9 cellular contexts compared by ENCODE assay signal in genomic region chr1:230869499-230869898, GRCh38. TPM values are rescaled to one million over a fixed set of nuclear protein-coding genes. Genes with fewer than 3 reads are reported as not detected.
A peak's percentile ranks its signal among the peaks of the same experiment; 100 is the strongest.
DNase-seq lines count a peak whose midpoint lies in the region; ATAC-seq, FAIRE-seq and TF ChIP-seq lines count a peak whose summit lies in the region.
"Had no signal": no experiment of that assay in that cellular context is flagged by ENCODE, and none has a peak within 500 bp of the region (broad histone marks: within the 10 kb centered on the region; RNA-seq: fewer than 3 reads in every experiment).

No MANE protein-coding gene starts in this region.

- no peaks in the 10 kb centered on the region for H3K9me3 ChIP-seq in spleen
- H3K9me3 ChIP-seq in pancreas = no peaks in the 10 kb centered on the region

- POLR2A ChIA-PET in activated CD4-positive, alpha-beta memory T cell treated with anti-CD3 and anti-CD28 coated beads for 36 hours (lab: Charles Lee) = no interaction called here

- no peak for TF ChIP-seq POLR2A in spleen (IDR thresholded peaks at IDR 0.05)

- no peaks in the 10 kb centered on the region for H3K36me3 Mint-ChIP-seq in activated CD4-positive, alpha-beta memory T cell treated with anti-CD3 and anti-CD28 coated beads for 36 hours

- H3K4me3 ChIP-seq in iPS-11a (ENCODE audit: low read depth, low read length) (peak overlapping the region; percentile 42), spleen (peak overlapping the region in 1 of 8 donors; percentile 81), pancreas (no peak overlapping the region)

- H3K27me3 ChIP-seq in spleen (replicated peaks in 1 of 7) (peaks cover 0 to 55% (median 0%) of the 10 kb centered on the region in 7 donors), pancreas (no peaks in the 10 kb centered on the region)

- peak overlapping the region; percentile 41 for H3K4me3 Mint-ChIP-seq in activated CD4-positive, alpha-beta memory T cell treated with anti-CD3 and anti-CD28 coated beads for 36 hours

- peaks cover 24% of the 10 kb centered on the region for H3K27me3 Mint-ChIP-seq in activated CD4-positive, alpha-beta memory T cell treated with anti-CD3 and anti-CD28 coated beads for 36 hours

- no peak for TF ChIP-seq CTCF in spleen (IDR thresholded peaks at IDR 0.05 in 8 of 11, conservative IDR thresholded peaks at IDR 0.05 in 3 of 11)
- no peak for TF ChIP-seq CTCF in pancreas (IDR thresholded peaks at IDR 0.05)

- FAIRE-seq in pancreas (lab: Jason Lieb, UNC) = no peak

- WGBS in spleen, 5 donors = 72 to 81% (median 77%) methylated on average over 4 of the region's 4 CpGs
- 81% methylated on average over 4 of the region's 4 CpGs for WGBS in pancreas, 2 donors

- no peak for ATAC-seq in pancreas

- no peaks in the 10 kb centered on the region for H3K9me3 Mint-ChIP-seq in activated CD4-positive, alpha-beta memory T cell treated with anti-CD3 and anti-CD28 coated beads for 36 hours
- H3K9me3 Mint-ChIP-seq: dendritic cell treated with granulocyte-macrophage colony-stimulating factor and Interleukin-4, amounts not matched to agents 40 ng/mL and 50 ng/mL, for 4 days had no signal

- peaks cover 21% of the 10 kb centered on the region for H3K4me1 Mint-ChIP-seq in activated CD4-positive, alpha-beta memory T cell treated with anti-CD3 and anti-CD28 coated beads for 36 hours (ENCODE audit: low read depth)

- H3K27ac ChIP-seq in spleen (peak overlapping the region in 7 of 8 donors; percentile 56 to 82 (median 76)), pancreas (peak overlapping the region in 2 of 4 donors; percentile 95 to 96)

- CTCF ChIA-PET in activated CD4-positive, alpha-beta memory T cell treated with anti-CD3 and anti-CD28 coated beads for 36 hours (lab: Charles Lee) = no interaction called here

- H3K36me3 ChIP-seq in spleen (no peaks in the 10 kb centered on the region), pancreas (no peaks in the 10 kb centered on the region)

- peaks cover 0 to 43% (median 20%) of the 10 kb centered on the region in 6 donors for H3K4me1 ChIP-seq in spleen
- H3K4me1 ChIP-seq in pancreas = peaks cover 13 to 15% (median 15%) of the 10 kb centered on the region in 3 donors

- DNase-seq in NCI-H510A treated with DMSO at 0.1 percent for 48 hours (lab: John Stamatoyannopoulos, UW) (peak; percentile 14), NCI-H510A (lab: John Stamatoyannopoulos, UW) (no peak), spleen (no peak), mucosa of gallbladder (ENCODE audit: low spot score) (no peak), pancreas (no peak), GOT3 (lab: John Stamatoyannopoulos, UW) (no peak)
- no peak for DNase-seq in activated CD4-positive, alpha-beta memory T cell treated with anti-CD3 and anti-CD28 coated beads for 36 hours

- intact Hi-C loops in activated CD4-positive, alpha-beta memory T cell treated with anti-CD3 and anti-CD28 coated beads for 36 hours (cut with micrococcal nuclease) = loop anchor here (5.0 kb wide), 1 partner anchor 108 kb away; the partner anchor contains the start of genes ARV1 and TTC13
- intact Hi-C loops in spleen (cut with DNase I; ENCODE audit: low total_unique reads) (no loop called here), pancreas (cut with DNase I) (no loop called here)

- H3K27ac Mint-ChIP-seq in activated CD4-positive, alpha-beta memory T cell treated with anti-CD3 and anti-CD28 coated beads for 36 hours = no peak overlapping the region

RNA-seq across cellular contexts. Expression of gene C1orf198, which starts 1.2 kb away (rescaled TPM):
- total RNA-seq in activated CD4-positive, alpha-beta memory T cell treated with anti-CD3 and anti-CD28 coated beads for 36 hours = 1 to 10 TPM; 6.4 to 7.2 TPM
- 10 to 100 TPM; 13.3 to 32.7 (median 21.3) TPM for total RNA-seq in spleen
- 10 to 100 TPM in 1 of 3 donors, 1 to 10 TPM in 2; 5.0 to 11.4 (median 8.0) TPM for polyA plus RNA-seq in spleen
- 152 TPM for total RNA-seq in mucosa of gallbladder
- total RNA-seq in pancreas = 10 to 100 TPM; 17.7 to 35.3 (median 22.2) TPM
- polyA plus RNA-seq in pancreas = 10 to 100 TPM; 16.5 to 19.4 TPM
